14 cellular contexts compared by ENCODE assay signal in genomic region chr15:99606646-99607045, GRCh38.
"Had no signal": no experiment of that assay in that cellular context is flagged by ENCODE, and none has a peak within 500 bp of the region (broad histone marks: within the 10 kb centered on the region; RNA-seq: fewer than 3 reads in every experiment).

No MANE protein-coding gene starts in this region.

- H3K27me3 ChIP-seq: adrenal gland, gastroesophageal sphincter, ovary, transverse colon had no signal

- H3K4me3 Mint-ChIP-seq: central memory CD8-positive, alpha-beta T cell; dendritic cell treated with granulocyte-macrophage colony-stimulating factor and Interleukin-4, amounts not matched to agents 40 ng/mL and 50 ng/mL, for 4 days; effector memory CD8-positive, alpha-beta T cell; T-helper 17 cell had no signal

- H3K27me3 Mint-ChIP-seq: central memory CD8-positive, alpha-beta T cell; dendritic cell treated with granulocyte-macrophage colony-stimulating factor and Interleukin-4, amounts not matched to agents 40 ng/mL and 50 ng/mL, for 4 days; effector memory CD8-positive, alpha-beta T cell; T-helper 17 cell had no signal

- H3K9me3 ChIP-seq: adrenal gland, gastroesophageal sphincter, ovary, transverse colon had no signal

- H3K27ac ChIP-seq: adrenal gland, gastroesophageal sphincter, ovary, transverse colon had no signal

- DNase-seq: activated gamma-delta T cell; adrenal gland; effector memory CD8-positive, alpha-beta T cell; left ventricle myocardium superior; ovary; SHP77 treated with DMSO at 0.1 percent for 48 hours; stimulated activated CD4-positive, alpha-beta T cell treated with anti-CD3 and anti-CD28 coated beads, Interleukin-15, amount 100 ng/mL, for 24 hours; stimulated activated CD4-positive, alpha-beta T cell treated with anti-CD3 and anti-CD28 coated beads, Interleukin-4, amount 100 ng/mL, for 24 hours; substantia nigra; T-helper 17 cell; transverse colon had no signal

- H3K27ac Mint-ChIP-seq: dendritic cell treated with granulocyte-macrophage colony-stimulating factor and Interleukin-4, amounts not matched to agents 40 ng/mL and 50 ng/mL, for 4 days; effector memory CD8-positive, alpha-beta T cell; T-helper 17 cell had no signal

- ATAC-seq: effector memory CD8-positive, alpha-beta T cell; gastroesophageal sphincter; left ventricle myocardium superior; T-helper 17 cell had no signal

- H3K36me3 ChIP-seq: adrenal gland, gastroesophageal sphincter, ovary, transverse colon had no signal

- H3K4me3 ChIP-seq: adrenal gland, gastroesophageal sphincter, ovary, transverse colon had no signal

- H3K9me3 Mint-ChIP-seq: central memory CD8-positive, alpha-beta T cell; dendritic cell treated with granulocyte-macrophage colony-stimulating factor and Interleukin-4, amounts not matched to agents 40 ng/mL and 50 ng/mL, for 4 days; effector memory CD8-positive, alpha-beta T cell had no signal
